In the genomic region with DNA sequence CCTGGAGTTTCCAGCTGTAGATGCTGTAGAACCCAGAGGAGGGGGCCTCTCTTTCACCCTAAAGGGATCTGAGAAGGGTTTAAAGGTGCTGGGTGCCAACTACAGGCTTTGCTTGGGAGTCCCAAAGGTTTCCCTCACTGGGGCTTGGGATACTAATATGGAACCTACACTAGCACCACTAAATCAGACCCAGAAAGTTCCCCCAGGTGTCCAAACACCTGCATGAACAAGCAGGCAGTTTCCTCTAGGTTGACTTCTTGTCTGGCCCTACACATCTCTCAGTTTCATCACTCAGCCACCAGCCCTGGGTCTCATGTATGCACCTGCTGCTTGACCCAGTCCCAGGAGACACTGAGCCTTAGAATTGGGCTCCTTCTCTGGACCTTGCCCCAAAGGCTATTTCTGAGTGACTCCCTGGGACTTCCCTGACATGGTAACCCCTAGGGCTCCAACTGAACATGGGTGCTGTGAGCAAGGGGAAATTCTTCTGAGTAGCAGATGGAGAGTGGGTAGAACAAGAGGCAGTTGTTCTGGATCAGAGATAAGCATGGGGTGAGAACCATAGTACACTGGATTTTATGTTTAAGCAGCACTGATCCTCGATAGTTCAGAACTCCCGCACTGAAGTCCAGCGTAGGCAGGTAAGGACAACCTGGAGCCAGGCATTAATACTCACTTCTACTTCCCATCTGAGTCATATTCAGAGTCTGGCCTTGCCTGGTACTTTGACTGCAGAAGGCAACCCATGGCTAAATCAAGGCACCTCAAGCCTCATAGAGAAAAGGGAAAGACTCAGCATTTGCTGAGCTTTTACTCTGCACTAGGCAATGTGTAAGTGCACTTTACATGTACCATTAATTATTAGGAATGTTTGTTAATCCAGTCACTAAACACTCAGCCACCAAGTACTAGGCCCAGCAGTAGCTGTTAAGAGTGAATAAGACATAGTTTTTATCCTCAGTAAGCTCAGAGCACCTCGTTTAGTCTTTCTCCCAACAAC, we compare ENCODE assay signal across 8 cellular contexts. TPM values are rescaled to one million over a fixed set of nuclear protein-coding genes. Genes with fewer than 3 reads are reported as not detected.
DNase-seq lines count a peak whose midpoint lies in the region; ATAC-seq and TF ChIP-seq lines count a peak whose summit lies in the region.

No MANE protein-coding gene starts in this region.

- H3K27me3 Mint-ChIP-seq in activated CD8-positive, alpha-beta T cell treated with anti-CD3 and anti-CD28 coated beads for 36 hours, result no peaks in the 10 kb centered on the region
- H3K27me3 Mint-ChIP-seq in natural killer cell (ENCODE audit: low read depth in 2 of 2) (no peaks in the 10 kb centered on the region), glutamatergic neuron (ENCODE audit: unreplicated experiment) (peaks cover 3% of the 10 kb centered on the region)

- no peak for DNase-seq in activated CD8-positive, alpha-beta T cell treated with anti-CD3 and anti-CD28 coated beads for 36 hours
- DNase-seq in natural killer cell (no peak), glutamatergic neuron (no peak), NCI-H510A treated with DMSO at 0.1 percent for 48 hours (lab: John Stamatoyannopoulos, UW) (no peak), A172 (ENCODE audit: low spot score) (no peak)
- no peak for DNase-seq in activated CD8-positive, alpha-beta memory T cell treated with anti-CD3 and anti-CD28 coated beads, Interleukin-2, amount 50 U/mL, for 48 hours

- no peaks in the 10 kb centered on the region for H3K9me3 Mint-ChIP-seq in activated CD8-positive, alpha-beta T cell treated with anti-CD3 and anti-CD28 coated beads for 36 hours
- H3K9me3 Mint-ChIP-seq in natural killer cell (no peaks in the 10 kb centered on the region), glutamatergic neuron (ENCODE audit: unreplicated experiment) (peaks cover 6% of the 10 kb centered on the region)

- intact Hi-C loops in activated CD8-positive, alpha-beta T cell treated with anti-CD3 and anti-CD28 coated beads for 36 hours (cut with micrococcal nuclease), result no loop called here
- intact Hi-C loops in natural killer cell (cut with micrococcal nuclease), result no loop called here

- peak; percentile 92 for ATAC-seq in GM19025 (IDR thresholded peaks at IDR 0.05; ENCODE audit: low read depth, unreplicated experiment)
- ATAC-seq in HG02870 (IDR thresholded peaks at IDR 0.05; ENCODE audit: unreplicated experiment), result peak; percentile 82
- ATAC-seq in activated CD8-positive, alpha-beta T cell treated with anti-CD3 and anti-CD28 coated beads for 36 hours, result peak; percentile 25
- ATAC-seq in natural killer cell, result no peak

- H3K36me3 Mint-ChIP-seq in activated CD8-positive, alpha-beta T cell treated with anti-CD3 and anti-CD28 coated beads for 36 hours (ENCODE audit: low read depth), result peaks cover 81% of the 10 kb centered on the region
- peaks cover 17% of the 10 kb centered on the region for H3K36me3 Mint-ChIP-seq in natural killer cell
- H3K36me3 Mint-ChIP-seq in glutamatergic neuron (ENCODE audit: unreplicated experiment), result peaks cover 3% of the 10 kb centered on the region

- CTCF ChIA-PET in activated CD8-positive, alpha-beta T cell treated with anti-CD3 and anti-CD28 coated beads for 36 hours (lab: Charles Lee), result interaction anchor here (0.8 to 3.8 kb wide), 3 partner anchors 18 to 203 kb away, joined by 3 to 19 read pairs (median 3); no protein-coding TSS in a partner anchor

- peak overlapping the region; percentile 10 for H3K27ac Mint-ChIP-seq in activated CD8-positive, alpha-beta T cell treated with anti-CD3 and anti-CD28 coated beads for 36 hours
- H3K27ac Mint-ChIP-seq in natural killer cell, result peak overlapping the region; percentile 77 to 84
- H3K27ac Mint-ChIP-seq in glutamatergic neuron (ENCODE audit: unreplicated experiment), result no peak overlapping the region

- no peak overlapping the region for H3K4me3 Mint-ChIP-seq in activated CD8-positive, alpha-beta T cell treated with anti-CD3 and anti-CD28 coated beads for 36 hours
- H3K4me3 Mint-ChIP-seq in natural killer cell, result no peak overlapping the region
- H3K4me3 Mint-ChIP-seq in glutamatergic neuron (ENCODE audit: unreplicated experiment), result no peak overlapping the region

- TF ChIP-seq CTCF in activated CD8-positive, alpha-beta T cell treated with anti-CD3 and anti-CD28 coated beads for 36 hours (IDR thresholded peaks at IDR 0.05), result no peak
- TF ChIP-seq CTCF in natural killer cell (IDR thresholded peaks at IDR 0.05) (no peak), glutamatergic neuron (IDR thresholded peaks at IDR 0.05; ENCODE audit: partially characterized antibody, unreplicated experiment) (no peak)

- POLR2A ChIA-PET in activated CD8-positive, alpha-beta T cell treated with anti-CD3 and anti-CD28 coated beads for 36 hours (lab: Charles Lee), result interaction anchor here (0.9 to 1.7 kb wide), 3 partner anchors 12 to 29 kb away, joined by 4 read pairs; no protein-coding TSS in a partner anchor

- H3K4me1 Mint-ChIP-seq in activated CD8-positive, alpha-beta T cell treated with anti-CD3 and anti-CD28 coated beads for 36 hours (ENCODE audit: low read depth), result peaks cover 66% of the 10 kb centered on the region
- peaks cover 59 to 75% of the 10 kb centered on the region in 2 donors for H3K4me1 Mint-ChIP-seq in natural killer cell
- peaks cover 18% of the 10 kb centered on the region for H3K4me1 Mint-ChIP-seq in glutamatergic neuron (ENCODE audit: low read depth, unreplicated experiment)

RNA-seq across cellular contexts. Expression of gene BCL2L1, which starts 16.8 kb away (rescaled TPM):
- 100 to 1,000 TPM; 182 TPM for total RNA-seq in activated CD8-positive, alpha-beta T cell treated with anti-CD3 and anti-CD28 coated beads for 36 hours
- total RNA-seq in natural killer cell (10 to 100 TPM; 67.4 to 92.6 (median 78.6) TPM), glutamatergic neuron (ENCODE audit: unreplicated experiment) (136 TPM)
- 202 and 212 TPM in 2 replicates for total RNA-seq in A172 (2014; rRNA removed; shearing (Covaris generic))

RNA-seq across cellular contexts. Expression of gene TPX2, which starts 33.2 kb away (rescaled TPM):
- 100 to 1,000 TPM; 112 to 113 TPM for total RNA-seq in activated CD8-positive, alpha-beta T cell treated with anti-CD3 and anti-CD28 coated beads for 36 hours
- total RNA-seq in natural killer cell (1 to 10 TPM; 2.2 to 4.2 (median 2.2) TPM), glutamatergic neuron (ENCODE audit: unreplicated experiment) (44.7 TPM)
- 224 and 245 TPM in 2 replicates for total RNA-seq in A172 (2014; rRNA removed; shearing (Covaris generic))

Comparison
In these comparisons a context has a peak if more than half of its experiments do, and no peak if none do; other contexts are left out.
1. ATAC-seq: peak in GM19025 (single experiment), HG02870 (single experiment) and activated CD8-positive, alpha-beta T cell treated with anti-CD3 and anti-CD28 coated beads for 36 hours (single experiment); none in natural killer cell (0 of 3).